In the genomic region with DNA sequence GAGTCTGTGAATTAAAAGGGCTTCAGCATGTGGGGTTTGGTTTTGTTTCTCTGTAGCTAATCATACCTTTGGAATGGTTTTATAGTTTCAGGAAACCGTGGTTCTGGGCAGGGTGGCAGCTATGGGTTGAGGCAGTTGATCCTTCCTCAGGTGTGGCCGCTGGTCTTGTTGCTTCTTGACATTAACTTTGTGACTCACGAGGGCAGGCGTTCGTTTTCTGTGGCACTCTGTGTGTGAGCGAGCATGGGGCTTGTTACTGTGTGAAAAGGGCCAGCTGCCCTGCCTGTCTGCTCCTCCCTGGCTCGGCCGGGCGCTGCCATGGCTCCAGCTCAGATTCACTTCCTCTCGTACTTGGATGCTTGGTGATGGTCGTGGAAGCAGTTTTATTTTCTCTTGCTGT, we compare ENCODE assay signal across 9 cellular contexts. TPM values are rescaled to one million over a fixed set of nuclear protein-coding genes. Genes with fewer than 3 reads are reported as not detected.
DNase-seq lines count a peak whose midpoint lies in the region; ATAC-seq and TF ChIP-seq lines count a peak whose summit lies in the region.
"Had no signal": no experiment of that assay in that cellular context is flagged by ENCODE, and none has a peak within 500 bp of the region (broad histone marks: within the 10 kb centered on the region; RNA-seq: fewer than 3 reads in every experiment).

No MANE protein-coding gene starts in this region.

- peak overlapping the region; percentile 64 for H3K27ac Mint-ChIP-seq in central memory CD8-positive, alpha-beta T cell (ENCODE audit: low read depth)
- H3K27ac Mint-ChIP-seq in naive thymus-derived CD4-positive, alpha-beta T cell, result peak overlapping the region in 6 of 9 donors; percentile 3 to 78 (median 44)

- H4K20me1 ChIP-seq in BLaER1, result peaks cover 99% of the 10 kb centered on the region

- H3K9ac ChIP-seq in BLaER1, result no peak overlapping the region

- peak overlapping the region; percentile 23 for H3K4me2 ChIP-seq in BLaER1

- no peak overlapping the region for H3K4me3 ChIP-seq in BLaER1
- no peak overlapping the region for H3K4me3 ChIP-seq in LNCaP clone FGC (ENCODE audit: low read depth, low read length)
- H3K4me3 ChIP-seq in naive thymus-derived CD4-positive, alpha-beta T cell (ENCODE audit: low read length), result no peak overlapping the region

- POLR2A ChIA-PET in naive thymus-derived CD4-positive, alpha-beta T cell (lab: Charles Lee), result interaction anchor here (0.6 to 0.7 kb wide), 5 partner anchors 12 to 210 kb away, joined by 3 to 4 read pairs (median 3); no protein-coding TSS in a partner anchor

- DNase-seq in LNCaP clone FGC (ENCODE audit: low read depth) (peak; percentile 22), iPS-NIHi7 (ENCODE audit: extremely low spot score) (no peak)
- no peak for DNase-seq in central memory CD8-positive, alpha-beta T cell (ENCODE audit: low spot score in 2 of 2)
- DNase-seq in naive thymus-derived CD4-positive, alpha-beta T cell, result no peak
- no peak for DNase-seq in effector CD8-positive, alpha-beta T cell (lab: John Stamatoyannopoulos, UW)
- DNase-seq: NK-92 treated with Interleukin-12 subunit alpha and Interleukin-12 subunit beta, amount 100 ng/mL, for 24 hours had no signal

- H3K4me3 Mint-ChIP-seq in central memory CD8-positive, alpha-beta T cell, result no peak overlapping the region
- H3K4me3 Mint-ChIP-seq in naive thymus-derived CD4-positive, alpha-beta T cell, result peak overlapping the region in 4 of 10 donors; percentile 3 to 59 (median 30)

- TF ChIP-seq CTCF in LNCaP clone FGC (IDR thresholded peaks at IDR 0.05; ENCODE audit: control insufficient read depth, extremely low read depth, insufficient read depth), result no peak

- no peak for ATAC-seq in central memory CD8-positive, alpha-beta T cell (replicated peaks; ENCODE audit: extremely low read depth, poor library complexity, severe bottlenecking)
- ATAC-seq in naive thymus-derived CD4-positive, alpha-beta T cell, result peak; percentile 53
- ATAC-seq in HG03097 (IDR thresholded peaks at IDR 0.05; ENCODE audit: low FRiP score, unreplicated experiment) (no peak), HG03378 (IDR thresholded peaks at IDR 0.05; ENCODE audit: unreplicated experiment) (no peak)

- no peaks in the 10 kb centered on the region for H3K27me3 ChIP-seq in BLaER1
- H3K27me3 ChIP-seq in naive thymus-derived CD4-positive, alpha-beta T cell (ENCODE audit: control insufficient read depth in 2 of 2, insufficient read depth in 2 of 2, low read length in 2 of 2), result no peaks in the 10 kb centered on the region

- intact Hi-C loops in naive thymus-derived CD4-positive, alpha-beta T cell (cut with micrococcal nuclease), result no loop called here

- H3K36me3 Mint-ChIP-seq in central memory CD8-positive, alpha-beta T cell (ENCODE audit: insufficient read depth), result peaks cover 5% of the 10 kb centered on the region
- peaks cover 0 to 20% (median 9%) of the 10 kb centered on the region in 5 donors for H3K36me3 Mint-ChIP-seq in naive thymus-derived CD4-positive, alpha-beta T cell

- peaks cover 37% of the 10 kb centered on the region for H3K36me3 ChIP-seq in BLaER1
- H3K36me3 ChIP-seq in naive thymus-derived CD4-positive, alpha-beta T cell (ENCODE audit: control insufficient read depth in 2 of 3, insufficient read depth in 3 of 3, low read length in 3 of 3), result peaks cover 0 to 8% (median 0%) of the 10 kb centered on the region in 3 experiments

- H3K27ac ChIP-seq in BLaER1, result no peak overlapping the region
- H3K27ac ChIP-seq in naive thymus-derived CD4-positive, alpha-beta T cell (ENCODE audit: low read depth, low read length), result no peak overlapping the region

- CTCF ChIA-PET in naive thymus-derived CD4-positive, alpha-beta T cell (lab: Charles Lee), result interaction anchor here (1.1 kb wide), 1 partner anchor 62 kb away, joined by 3 read pairs; no protein-coding TSS in a partner anchor

- peaks cover 69% of the 10 kb centered on the region for H3K4me1 ChIP-seq in BLaER1
- H3K4me1 ChIP-seq in naive thymus-derived CD4-positive, alpha-beta T cell (ENCODE audit: control insufficient read depth in 2 of 2, insufficient read depth in 2 of 2, low read length in 2 of 2), result peaks cover 7 to 17% of the 10 kb centered on the region in 2 donors

- no peaks in the 10 kb centered on the region for H3K27me3 Mint-ChIP-seq in central memory CD8-positive, alpha-beta T cell
- H3K27me3 Mint-ChIP-seq in naive thymus-derived CD4-positive, alpha-beta T cell, result no peaks in the 10 kb centered on the region

- H3K4me1 Mint-ChIP-seq in central memory CD8-positive, alpha-beta T cell, result peaks cover 44% of the 10 kb centered on the region
- peaks cover 28 to 63% (median 41%) of the 10 kb centered on the region in 7 donors for H3K4me1 Mint-ChIP-seq in naive thymus-derived CD4-positive, alpha-beta T cell

- no peaks in the 10 kb centered on the region for H3K9me3 Mint-ChIP-seq in central memory CD8-positive, alpha-beta T cell
- H3K9me3 Mint-ChIP-seq in naive thymus-derived CD4-positive, alpha-beta T cell, result peaks cover 0 to 3% (median 1%) of the 10 kb centered on the region in 11 donors

- H3K9me3 ChIP-seq in BLaER1, result peaks cover 30% of the 10 kb centered on the region
- H3K9me3 ChIP-seq in naive thymus-derived CD4-positive, alpha-beta T cell (ENCODE audit: control insufficient read depth in 2 of 3, low read length in 3 of 3), result no peaks in the 10 kb centered on the region

RNA-seq across cellular contexts. Expression of a gene that starts 16.2 kb away (rescaled TPM):
- total RNA-seq in naive thymus-derived CD4-positive, alpha-beta T cell, result 10 to 100 TPM; 35.5 to 56.8 (median 50.3) TPM
- 1 to 10 TPM; 7.5 to 7.6 TPM for polyA plus RNA-seq in naive thymus-derived CD4-positive, alpha-beta T cell

RNA-seq across cellular contexts. Expression of a gene that starts 45.0 kb away (rescaled TPM):
- total RNA-seq in naive thymus-derived CD4-positive, alpha-beta T cell, result 10 to 100 TPM; 42.0 to 49.0 (median 46.6) TPM
- polyA plus RNA-seq in naive thymus-derived CD4-positive, alpha-beta T cell, result 10 to 100 TPM; 20.5 to 33.0 TPM

RNA-seq across cellular contexts. Expression of a gene that starts 46.1 kb away (rescaled TPM):
- total RNA-seq in naive thymus-derived CD4-positive, alpha-beta T cell, result 10 to 100 TPM; 33.7 to 56.8 (median 43.2) TPM
- polyA plus RNA-seq in naive thymus-derived CD4-positive, alpha-beta T cell, result 10 to 100 TPM; 67.4 to 84.0 TPM

RNA-seq across cellular contexts. Expression of a gene that starts 49.9 kb away (rescaled TPM):
- under 1 TPM in 1 of 5 experiments, not detected in 4; 0.24 TPM for total RNA-seq in naive thymus-derived CD4-positive, alpha-beta T cell
- polyA plus RNA-seq in naive thymus-derived CD4-positive, alpha-beta T cell, result 1 to 10 TPM in 1 of 2 donors, under 1 TPM in 1; 0.65 to 1.1 TPM

RNA-seq across cellular contexts. Expression of a gene that starts 58.6 kb away (rescaled TPM):
- 10 to 100 TPM; 17.7 to 29.8 (median 26.3) TPM for total RNA-seq in naive thymus-derived CD4-positive, alpha-beta T cell
- 1 to 10 TPM; 1.1 to 2.4 TPM for polyA plus RNA-seq in naive thymus-derived CD4-positive, alpha-beta T cell
